Comparison of ENCODE assay signal across 30 cellular contexts in the genomic region with DNA sequence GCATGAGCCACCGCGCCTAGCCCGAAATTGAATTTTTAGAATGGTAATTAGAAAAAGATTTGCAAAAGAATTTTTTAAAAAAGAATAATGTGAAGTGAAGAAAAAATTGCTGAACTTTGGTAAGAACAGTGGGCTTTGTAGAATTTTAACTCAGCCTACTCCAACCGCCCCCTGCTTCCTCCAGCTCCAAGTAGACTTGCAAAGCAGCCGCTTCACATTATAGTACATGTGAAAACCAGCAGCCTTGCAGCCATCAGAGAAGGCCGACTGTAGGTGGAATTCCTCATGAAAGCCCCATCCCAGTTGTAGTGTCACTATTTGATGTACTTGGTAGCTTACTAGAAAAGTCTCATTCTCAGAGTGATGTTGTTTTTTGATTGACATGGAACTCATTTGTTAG.
"Had no signal": no experiment of that assay in that cellular context is flagged by ENCODE, and none has a peak within 500 bp of the region (broad histone marks: within the 10 kb centered on the region; RNA-seq: fewer than 3 reads in every experiment).

No MANE protein-coding gene starts in this region.

- H3K27me3 ChIP-seq: adrenal gland, body of pancreas, brain microvascular endothelial cell, breast epithelium had no signal

- H3K27ac ChIP-seq: adrenal gland, body of pancreas, brain microvascular endothelial cell, VCaP had no signal

- DNase-seq: activated B cell treated with CpG ODN at 0.5 μM for 24 hours; activated CD4-positive, alpha-beta memory T cell treated with anti-CD3 and anti-CD28 coated beads for 36 hours; activated CD4-positive, alpha-beta T cell treated with anti-CD3 and anti-CD28 coated beads for 4 hours; activated CD4-positive, alpha-beta T cell treated with anti-CD3 and anti-CD28 coated beads, Interleukin-2, amount 10 ng/mL, durations not matched to agents 24 days and 14 days; activated CD4-positive, alpha-beta T cell treated with anti-CD3 and anti-CD28 coated beads, Interleukin-2, amount 50 U/mL, for 1 hour; activated CD4-positive, alpha-beta T cell treated with anti-CD3 and anti-CD28 coated beads, Interleukin-2, amount 50 U/mL, for 4 hours; activated CD4-positive, CD25-positive, alpha-beta regulatory T cell treated with anti-CD3 and anti-CD28 coated beads, Interleukin-2, amount 50 U/mL, for 72 hours; activated CD8-positive, alpha-beta memory T cell treated with anti-CD3 and anti-CD28 coated beads, Interleukin-2, amount 50 U/mL, for 4 hours; activated CD8-positive, alpha-beta T cell treated with anti-CD3 and anti-CD28 coated beads for 36 hours; activated effector memory CD4-positive, alpha-beta T cell treated with anti-CD3 and anti-CD28 coated beads, Interleukin-2, amount 50 U/mL, for 16 hours; activated gamma-delta T cell treated with Interleukin-2 at 50 U/mL for 16 hours; activated naive CD4-positive, alpha-beta T cell; activated naive CD4-positive, alpha-beta T cell treated with anti-CD3 and anti-CD28 coated beads for 36 hours; activated naive CD4-positive, alpha-beta T cell treated with anti-CD3 and anti-CD28 coated beads, Interleukin-2, amount 50 U/mL, for 16 hours; activated naive CD8-positive, alpha-beta T cell treated with anti-CD3 and anti-CD28 coated beads for 36 hours; activated T-cell treated with anti-CD3 and anti-CD28 coated beads for 4 hours; activated T-cell treated with anti-CD3 and anti-CD28 coated beads, Interleukin-2, amount 50 U/mL, for 1 hour; activated T-cell treated with anti-CD3 and anti-CD28 coated beads, Interleukin-2, amount 50 U/mL, for 4 hours; activated T-cell treated with anti-CD3 and anti-CD28 coated beads, Interleukin-2, amount 50 U/mL, for 72 hours; adrenal gland; amniotic stem cell; aorta; body of pancreas; brain microvascular endothelial cell; cerebellar nuclear complex; T-helper 1 cell; T-helper 2 cell; T-helper 9 cell had no signal

- H3K4me1 ChIP-seq: body of pancreas, breast epithelium had no signal

- H3K4me3 ChIP-seq: adrenal gland, body of pancreas, breast epithelium had no signal

- H3K9me3 ChIP-seq: adrenal gland, body of pancreas, breast epithelium had no signal

- H3K36me3 ChIP-seq: adrenal gland, brain microvascular endothelial cell, breast epithelium had no signal
